9 cellular contexts compared by ENCODE assay signal in the genomic region with DNA sequence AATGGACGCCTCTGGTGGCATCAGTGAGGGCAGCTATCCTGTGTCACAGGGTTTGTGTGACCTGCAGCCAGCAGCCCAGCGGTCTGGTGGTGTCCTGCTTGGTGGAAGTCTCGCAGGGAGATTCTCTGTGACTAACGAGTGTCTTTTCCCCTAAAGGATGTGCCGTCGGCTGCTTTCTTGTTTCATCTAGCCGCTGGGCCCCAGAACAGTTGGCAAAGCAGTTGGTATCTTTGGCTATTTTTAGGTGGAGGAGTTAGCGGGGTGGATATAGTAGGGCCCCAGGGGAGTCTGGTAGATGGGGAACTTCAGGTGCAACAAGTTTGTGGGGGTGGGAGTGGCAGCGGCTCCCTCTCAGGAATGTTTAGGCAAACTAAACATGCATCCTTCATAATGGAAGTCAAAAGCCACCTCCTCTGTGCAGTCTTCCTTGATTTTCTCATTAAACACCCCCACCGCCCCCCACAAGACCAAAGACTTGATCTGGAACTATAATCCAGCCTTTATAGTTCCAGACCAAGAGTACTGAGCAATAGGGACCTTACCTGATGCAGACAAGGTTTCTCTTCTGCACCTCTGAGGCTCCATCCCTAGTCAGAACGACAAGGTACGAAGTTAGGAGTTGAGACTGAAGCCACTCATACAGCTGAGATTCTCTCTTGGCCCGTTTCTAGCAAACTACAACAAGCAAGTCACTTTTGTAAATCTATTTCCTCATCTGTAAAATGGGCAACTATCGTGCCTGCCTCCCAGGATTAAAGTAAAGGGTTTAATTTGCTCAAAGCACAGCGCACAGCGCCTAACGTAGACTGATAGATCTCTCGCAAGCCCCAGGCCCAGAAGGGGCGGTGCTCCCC. TPM values are rescaled to one million over a fixed set of nuclear protein-coding genes. Genes with fewer than 3 reads are reported as not detected.
DNase-seq lines count a peak whose midpoint lies in the region; ATAC-seq, FAIRE-seq and TF ChIP-seq lines count a peak whose summit lies in the region.
"Had no signal": no experiment of that assay in that cellular context is flagged by ENCODE, and none has a peak within 500 bp of the region (broad histone marks: within the 10 kb centered on the region; RNA-seq: fewer than 3 reads in every experiment).

No MANE protein-coding gene starts in this region.

- H3K4me1 ChIP-seq in heart left ventricle: peaks cover 0 to 35% (median 12%) of the 10 kb centered on the region in 12 donors
- H3K4me1 ChIP-seq in astrocyte (ENCODE audit: insufficient read depth, low read length): peaks cover 10% of the 10 kb centered on the region
- peaks cover 10% of the 10 kb centered on the region for H3K4me1 ChIP-seq in upper lobe of right lung

- H3K9me3 Mint-ChIP-seq in astrocyte (ENCODE audit: unreplicated experiment) (no peaks in the 10 kb centered on the region), memory B cell (no peaks in the 10 kb centered on the region)

- H3K27me3 Mint-ChIP-seq in astrocyte (ENCODE audit: low read depth, unreplicated experiment) (no peaks in the 10 kb centered on the region), memory B cell (no peaks in the 10 kb centered on the region)

- no peak for TF ChIP-seq POLR2A in heart left ventricle (IDR thresholded peaks at IDR 0.05)
- no peak for TF ChIP-seq POLR2A in GM12892 (IDR thresholded peaks at IDR 0.05; ENCODE audit: low read depth, low read length)

- DNase-seq in heart left ventricle: no peak
- no peak for DNase-seq in left ventricle myocardium superior
- no peak for DNase-seq in astrocyte (ENCODE audit: low read depth)
- no peak for DNase-seq in memory B cell (ENCODE audit: low spot score in 2 of 2)
- DNase-seq in upper lobe of right lung: no peak
- DNase-seq in NCI-H2081 treated with DMSO at 0.1 percent for 48 hours (lab: John Stamatoyannopoulos, UW): no peak
- no peak for DNase-seq in GM12892 (ENCODE audit: insufficient read length)
- no peak for DNase-seq in NCI-H1105 treated with DMSO at 0.1 percent for 48 hours (lab: John Stamatoyannopoulos, UW)

- FAIRE-seq in astrocyte (lab: Jason Lieb, UNC) (no peak), GM12892 (lab: Jason Lieb, UNC) (no peak)

- 35 to 44% (median 44%) methylated on average over 15 to 19 of the region's 19 CpGs for WGBS in heart left ventricle, 4 donors

- H3K4me3 ChIP-seq in heart left ventricle (peak overlapping the region in 10 of 12 donors; percentile 51 to 88 (median 74)), astrocyte (ENCODE audit: insufficient read depth, low read depth, low read length) (peak overlapping the region; percentile 67), upper lobe of right lung (peak overlapping the region; percentile 57)

- H3K9me3 ChIP-seq in heart left ventricle (peaks cover 0 to 12% (median 0%) of the 10 kb centered on the region in 12 donors), astrocyte (ENCODE audit: insufficient read depth, low read depth, low read length) (no peaks in the 10 kb centered on the region), upper lobe of right lung (no peaks in the 10 kb centered on the region)

- no peak overlapping the region for H2AFZ ChIP-seq in astrocyte (ENCODE audit: low read depth, low read length)

- no peaks in the 10 kb centered on the region for H3K27me3 ChIP-seq in heart left ventricle
- no peaks in the 10 kb centered on the region for H3K27me3 ChIP-seq in astrocyte (ENCODE audit: insufficient read depth, low read length)
- H3K27me3 ChIP-seq in upper lobe of right lung: no peaks in the 10 kb centered on the region

- H3K4me1 Mint-ChIP-seq in astrocyte (ENCODE audit: low read depth, unreplicated experiment): peaks cover 3% of the 10 kb centered on the region
- peaks cover 24% of the 10 kb centered on the region for H3K4me1 Mint-ChIP-seq in memory B cell

- peak overlapping the region; percentile 98 for H3K4me2 ChIP-seq in astrocyte (ENCODE audit: low read length)

- H3K27ac ChIP-seq in heart left ventricle (peak overlapping the region in 9 of 12 donors; percentile 60 to 87 (median 75)), astrocyte (ENCODE audit: low read depth, low read length) (no peak overlapping the region), upper lobe of right lung (no peak overlapping the region)

- intact Hi-C loops in heart left ventricle (cut with DNase I) (loop anchor here in 1 of 10 donors (2.0 kb wide), 1 partner anchor 27 kb away; a partner anchor contains a TSS), left ventricle myocardium superior (cut with micrococcal nuclease) (no loop called here), upper lobe of right lung (cut with DNase I) (no loop called here)

- peaks cover 0 to 3% (median 0%) of the 10 kb centered on the region in 9 donors for H3K36me3 ChIP-seq in heart left ventricle
- no peaks in the 10 kb centered on the region for H3K36me3 ChIP-seq in astrocyte (ENCODE audit: insufficient read depth, low read length)
- no peaks in the 10 kb centered on the region for H3K36me3 ChIP-seq in upper lobe of right lung

- no peak for TF ChIP-seq CTCF in heart left ventricle (IDR thresholded peaks at IDR 0.05)
- TF ChIP-seq CTCF in astrocyte (IDR thresholded peaks at IDR 0.05; ENCODE audit: insufficient read depth, low read depth, low read length): no peak
- no peak for TF ChIP-seq CTCF in upper lobe of right lung (IDR thresholded peaks at IDR 0.05)

- no peaks in the 10 kb centered on the region for H3K79me2 ChIP-seq in astrocyte (ENCODE audit: insufficient read depth, low read length)

- H3K27ac Mint-ChIP-seq in astrocyte (ENCODE audit: unreplicated experiment): peak overlapping the region; percentile 34
- H3K27ac Mint-ChIP-seq in memory B cell: peak overlapping the region; percentile 91

- peaks cover 10% of the 10 kb centered on the region for H4K20me1 ChIP-seq in astrocyte (ENCODE audit: insufficient read depth, low read length)

- peaks cover 5% of the 10 kb centered on the region for H3K36me3 Mint-ChIP-seq in astrocyte (ENCODE audit: low read depth, unreplicated experiment)
- no peaks in the 10 kb centered on the region for H3K36me3 Mint-ChIP-seq in memory B cell

- ATAC-seq in heart left ventricle (no peak), left ventricle myocardium superior (no peak), memory B cell (ENCODE audit: low read depth) (no peak), upper lobe of right lung (no peak)

- H3K9ac ChIP-seq in astrocyte (ENCODE audit: low read length): peak overlapping the region; percentile 79

- H3K4me3 Mint-ChIP-seq in astrocyte (ENCODE audit: unreplicated experiment) (peak overlapping the region; percentile 84), memory B cell (peak overlapping the region; percentile 88)

RNA-seq across cellular contexts. Expression of a gene that starts 1.1 kb away (rescaled TPM):
- 10 to 100 TPM in 3 of 9 donors, 1 to 10 TPM in 6; 7.2 to 26.2 (median 8.0) TPM for total RNA-seq in heart left ventricle
- 1 to 10 TPM; 5.8 to 9.2 TPM for polyA plus RNA-seq in heart left ventricle
- total RNA-seq in left ventricle myocardium superior: 10.9 TPM
- 3.9 and 4.6 TPM in 2 replicates for total RNA-seq in astrocyte
- total RNA-seq in upper lobe of right lung: 15.5 TPM
- polyA plus RNA-seq in GM12892 (2012; ENCODE audit: missing spikeins): 1.9 TPM

RNA-seq across cellular contexts. Expression of a gene that starts 14.6 kb away (rescaled TPM):
- total RNA-seq in heart left ventricle (10 to 100 TPM in 6 of 9 donors, 1 to 10 TPM in 3; 6.2 to 43.1 (median 14.9) TPM), left ventricle myocardium superior (9.7 TPM), astrocyte (57.4 and 60.0 TPM in 2 replicates), upper lobe of right lung (31.9 TPM)
- 10 to 100 TPM in 1 of 2 donors, 1 to 10 TPM in 1; 6.4 to 35.5 TPM for polyA plus RNA-seq in heart left ventricle
- polyA plus RNA-seq in GM12892 (2012; ENCODE audit: missing spikeins): 32.4 TPM

RNA-seq across cellular contexts. Expression of a gene that starts 26.9 kb away (rescaled TPM):
- 10 to 100 TPM; 38.9 to 56.9 (median 47.4) TPM for total RNA-seq in heart left ventricle
- 10 to 100 TPM; 48.9 to 62.8 TPM for polyA plus RNA-seq in heart left ventricle
- 61.1 TPM for total RNA-seq in left ventricle myocardium superior
- total RNA-seq in astrocyte: 30.0 and 33.1 TPM in 2 replicates
- total RNA-seq in upper lobe of right lung: 31.3 TPM
- polyA plus RNA-seq in GM12892 (2012; ENCODE audit: missing spikeins): 85.7 TPM

RNA-seq across cellular contexts. Expression of a gene that starts 44.8 kb away (rescaled TPM):
- under 1 TPM in 1 of 9 donors, not detected in 8; 0.75 TPM for total RNA-seq in heart left ventricle
- polyA plus RNA-seq in heart left ventricle: under 1 TPM in 1 of 2 donors, not detected in 1; 0.04 TPM
- not detected for total RNA-seq in left ventricle myocardium superior
- total RNA-seq in astrocyte: 0.20 and 0.50 TPM in 2 replicates
- not detected for total RNA-seq in upper lobe of right lung
- not detected for polyA plus RNA-seq in GM12892 (2012; ENCODE audit: missing spikeins)
- total RNA-seq: esophagus mucosa had no signal

RNA-seq across cellular contexts. Expression of a gene that starts 44.8 kb away (rescaled TPM):
- total RNA-seq in heart left ventricle (10 to 100 TPM; 15.8 to 51.8 (median 18.7) TPM), left ventricle myocardium superior (17.8 TPM), astrocyte (18.8 and 20.3 TPM in 2 replicates), upper lobe of right lung (33.5 TPM)
- polyA plus RNA-seq in heart left ventricle: 10 to 100 TPM; 11.0 to 11.9 TPM
- polyA plus RNA-seq in GM12892 (2012; ENCODE audit: missing spikeins): 15.3 TPM

Comparison
In these comparisons a context has a peak if more than half of its experiments do, and no peak if none do; other contexts are left out.
1. H3K27ac ChIP-seq: peak in heart left ventricle (9 of 12); none in astrocyte (single experiment) and upper lobe of right lung (single experiment).
2. Peak in every context shown above with its lines, with median percentiles within 50 percentile points of each other: H3K4me3 ChIP-seq.